Comparison of ENCODE assay signal across 12 cellular contexts in genomic region chr3:197295871-197296270, GRCh38. TPM values are rescaled to one million over a fixed set of nuclear protein-coding genes. Genes with fewer than 3 reads are reported as not detected.
A peak's percentile ranks its signal among the peaks of the same experiment; 100 is the strongest.
DNase-seq lines count a peak whose midpoint lies in the region; ATAC-seq, FAIRE-seq and TF ChIP-seq lines count a peak whose summit lies in the region.
"Had no signal": no experiment of that assay in that cellular context is flagged by ENCODE, and none has a peak within 500 bp of the region (broad histone marks: within the 10 kb centered on the region; RNA-seq: fewer than 3 reads in every experiment).

No MANE protein-coding gene starts in this region.

- H4K20me1 ChIP-seq in K562 (replicated peaks; ENCODE audit: control insufficient read depth, insufficient read depth, low read length), result no peaks in the 10 kb centered on the region

- no peak overlapping the region for H3K27ac Mint-ChIP-seq in Caco-2 (ENCODE audit: unreplicated experiment)
- peak overlapping the region in 1 of 2 donors; percentile 91 for H3K27ac Mint-ChIP-seq in natural killer cell

- H3K4me3 Mint-ChIP-seq in Caco-2 (ENCODE audit: unreplicated experiment) (peak overlapping the region; percentile 73), natural killer cell (peak overlapping the region; percentile 95)

- H3K36me3 Mint-ChIP-seq in Caco-2 (ENCODE audit: insufficient read depth, unreplicated experiment) (peaks cover 75% of the 10 kb centered on the region), natural killer cell (no peaks in the 10 kb centered on the region)

- POLR2A ChIA-PET in Caco-2 (lab: Charles Lee), result interaction anchor here (0.7 kb wide), 1 partner anchor 307 kb away, joined by 4 read pairs; no protein-coding TSS in a partner anchor
- POLR2A ChIA-PET in K562 (lab: Yijun Ruan, JAX), result interaction anchor here (0.6 to 1.1 kb wide), 2 partner anchors 13 to 194 kb away, joined by 3 to 4 read pairs; no protein-coding TSS in a partner anchor

- no peak overlapping the region for H2AFZ ChIP-seq in K562 (ENCODE audit: low read depth, low read length)

- no peak overlapping the region for H3K4me3 ChIP-seq in Caco-2 (ENCODE audit: low read depth, low read length)
- H3K4me3 ChIP-seq in HUES64 (ENCODE audit: low read length), result peak overlapping the region; percentile 94
- H3K4me3 ChIP-seq in K562, result no peak overlapping the region

- no peak for TF ChIP-seq EP300 in K562 (IDR thresholded peaks at IDR 0.05; ENCODE audit: low read length)

- H3K79me2 ChIP-seq in K562 (ENCODE audit: control insufficient read depth, insufficient read depth, low read length), result peaks cover 67% of the 10 kb centered on the region

- no peaks in the 10 kb centered on the region for H3K9me1 ChIP-seq in K562 (ENCODE audit: control insufficient read depth, insufficient read depth, low read length)

- in situ Hi-C loops in K562 (cut with MboI), result no loop called here

- CTCF ChIA-PET in Caco-2 (lab: Charles Lee), result no interaction called here
- CTCF ChIA-PET in K562 (lab: Yijun Ruan, JAX; ENCODE audit: low intra/inter-chr PET ratio), result no interaction called here

- TF ChIP-seq POLR2A in K562 (conservative IDR thresholded peaks at IDR 0.05), result no peak

- BruUV-seq in Caco-2 (replicated peaks; lab: Mats Ljungman, UMichigan) (no TSS peak), K562 (replicated peaks; lab: Mats Ljungman, UMichigan) (no TSS peak)

- H3K36me3 ChIP-seq in Caco-2 (ENCODE audit: control insufficient read depth, insufficient read depth, low read length), result no peaks in the 10 kb centered on the region
- H3K36me3 ChIP-seq in HUES64 (ENCODE audit: insufficient read depth, low read length), result peaks cover 52% of the 10 kb centered on the region
- peaks cover 49% of the 10 kb centered on the region for H3K36me3 ChIP-seq in K562 (ENCODE audit: control insufficient read depth, insufficient read depth, low read length)

- intact Hi-C loops in Caco-2 (cut with micrococcal nuclease; ENCODE audit: unreplicated experiment), result loop anchor here (5.0 kb wide), 1 partner anchor 211 kb away; no protein-coding TSS in a partner anchor
- intact Hi-C loops in K562 (cut with micrococcal nuclease), result no loop called here
- intact Hi-C loops in natural killer cell (cut with micrococcal nuclease), result no loop called here
- intact Hi-C loops in Right ventricle myocardium inferior (cut with DNase I), result no loop called here

- DNase-seq in Caco-2 (no peak), K562 (ENCODE audit: extremely low read depth in 1 of 4, low spot score in 3 of 4) (no peak), natural killer cell (no peak), Right ventricle myocardium inferior (ENCODE audit: missing footprints) (no peak), left lobe of liver (ENCODE audit: low spot score) (no peak)
- DNase-seq: activated CD4-positive, CD25-positive, alpha-beta regulatory T cell; head of caudate nucleus; KBM-7 had no signal

- no peak for TF ChIP-seq CTCF in Caco-2 (IDR thresholded peaks at IDR 0.05; ENCODE audit: insufficient read depth in 1 of 2, low read depth in 1 of 2, low read length in 1 of 2, severe bottlenecking in 1 of 2, unreplicated experiment in 1 of 2)
- no peak for TF ChIP-seq CTCF in K562 (IDR thresholded peaks at IDR 0.05 in 2 of 3, conservative IDR thresholded peaks at IDR 0.05 in 1 of 3; ENCODE audit: insufficient read depth in 2 of 3, low read depth in 1 of 3, low read length in 3 of 3)
- TF ChIP-seq CTCF in natural killer cell (IDR thresholded peaks at IDR 0.05), result no peak

- H3K4me1 Mint-ChIP-seq in Caco-2 (ENCODE audit: low read depth, unreplicated experiment) (peaks cover 17% of the 10 kb centered on the region), natural killer cell (peaks cover 43 to 53% of the 10 kb centered on the region in 2 donors)

- TF ChIP-seq RAD21 in K562 (CRISPR knock-in tag; conservative IDR thresholded peaks at IDR 0.05 in 1 of 2, IDR thresholded peaks at IDR 0.05 in 1 of 2), result no peak

- WGBS in HUES64, result 89% methylated on average over 1 of the region's 2 CpGs
- 55% methylated on average over 2 of the region's 2 CpGs for WGBS in K562 (ENCODE audit: insufficient coverage, low coverage, missing lambda C conversion rate)

- H3K9me3 Mint-ChIP-seq in Caco-2 (ENCODE audit: unreplicated experiment) (no peaks in the 10 kb centered on the region), natural killer cell (no peaks in the 10 kb centered on the region)

- ATAC-seq in K562 (no peak), natural killer cell (no peak), GM19463 (IDR thresholded peaks at IDR 0.05; ENCODE audit: unreplicated experiment) (no peak), Right ventricle myocardium inferior (no peak), left lobe of liver (no peak), HG03135 (IDR thresholded peaks at IDR 0.05; ENCODE audit: unreplicated experiment) (no peak)

- peak overlapping the region; percentile 19; the same call in 1 of the 2 replicates for H3K4me2 ChIP-seq in K562 (ENCODE audit: insufficient read depth, low read length)

- H3K27me3 ChIP-seq in Caco-2 (replicated peaks; ENCODE audit: control insufficient read depth, insufficient read depth, low read length) (no peaks in the 10 kb centered on the region), HUES64 (ENCODE audit: insufficient read depth, low read length) (peaks cover 4% of the 10 kb centered on the region; the same call in 1 of the 2 replicates), K562 (ENCODE audit: control insufficient read depth in 2 of 2, insufficient read depth in 2 of 2, low read length in 2 of 2) (no peaks in the 10 kb centered on the region)
- H3K27me3 ChIP-seq: tibial nerve had no signal

- peaks cover 30% of the 10 kb centered on the region; the same call in 1 of the 2 replicates for H3K4me1 ChIP-seq in Caco-2
- H3K4me1 ChIP-seq in HUES64 (ENCODE audit: insufficient read depth, low read length), result peaks cover 20% of the 10 kb centered on the region
- H3K4me1 ChIP-seq in K562 (replicated peaks in 1 of 2; ENCODE audit: control insufficient read depth in 2 of 2, insufficient read depth in 2 of 2, low read length in 2 of 2), result peaks cover 10 to 11% of the 10 kb centered on the region in 2 experiments; a peak in 4 of 5 replicates

- no peak for FAIRE-seq in K562 (lab: Jason Lieb, UNC)

- H3K9ac ChIP-seq in HUES64 (ENCODE audit: low read depth, low read length) (no peak overlapping the region), K562 (ENCODE audit: insufficient read depth in 1 of 2, low read depth in 2 of 2, low read length in 2 of 2) (peak overlapping the region in 1 of 2 experiments; percentile 84; a peak in 1 of 4 replicates)

- H3K9me3 ChIP-seq in Caco-2 (no peaks in the 10 kb centered on the region), HUES64 (ENCODE audit: insufficient read depth, low read depth, low read length) (no peaks in the 10 kb centered on the region), K562 (replicated peaks; ENCODE audit: control insufficient read depth, insufficient read depth, low read depth, low read length) (no peaks in the 10 kb centered on the region)
- H3K9me3 ChIP-seq: tibial nerve had no signal

- H3K27me3 Mint-ChIP-seq in Caco-2 (ENCODE audit: insufficient read depth, unreplicated experiment), result no peaks in the 10 kb centered on the region
- H3K27me3 Mint-ChIP-seq in natural killer cell (ENCODE audit: low read depth in 2 of 2), result peaks cover 0 to 4% of the 10 kb centered on the region in 2 donors

- H3K27ac ChIP-seq in HUES64 (ENCODE audit: low read depth, low read length) (no peak overlapping the region), K562 (ENCODE audit: extremely low read depth, low read depth, low read length) (no peak overlapping the region)

TF ChIP-seq in K562, 482 proteins besides CTCF, POLR2A, EP300 and RAD21:
- peak; percentile 29 for TF ChIP-seq PKNOX1 (IDR thresholded peaks at IDR 0.05)
- TF ChIP-seq U2AF1 (optimal IDR thresholded peaks at IDR 0.05; ENCODE audit: low read depth, low read length), result no peak
- TF ChIP-seq ZNF324 (CRISPR knock-in tag; IDR thresholded peaks at IDR 0.05), result no peak
- no peak for TF ChIP-seq SMAD3 (CRISPR knock-in tag; conservative IDR thresholded peaks at IDR 0.05)

RNA-seq across cellular contexts. Expression of gene DLG1, which starts 2.5 kb away (rescaled TPM):
- total RNA-seq in Caco-2 (2022), result 167 and 170 TPM in 2 replicates
- 53.9 TPM for polyA plus RNA-seq in HUES64 (2013, experiment 1 of 2)
- polyA plus RNA-seq in HUES64 (2013, experiment 2 of 2), result 59.1 TPM
- total RNA-seq in K562 (2011; cell fraction: chromatin; rRNA removed; ENCODE audit: low replicate concordance), result 141 and 293 TPM in 2 replicates
- 38.2 and 46.8 TPM in 2 replicates for total RNA-seq in K562 (2011; cell fraction: nucleolus; rRNA removed)
- 84.2 and 109 TPM in 2 replicates for total RNA-seq in K562 (2011; cell fraction: nucleoplasm; rRNA removed)
- total RNA-seq in K562 (2014; rRNA removed), result 36.3 and 39.4 TPM in 2 replicates
- 49.1 and 55.6 TPM in 2 replicates for total RNA-seq in K562 (2014; rRNA removed; fragmentation: Illumina TruSeq; extraction: Trizol)
- 43.5 and 48.4 TPM in 2 replicates for total RNA-seq in K562 (2015; rRNA removed; fragmentation: Illumina TruSeq; extraction: Trizol)
- total RNA-seq in K562 (2021), result 55.7 and 57.5 TPM in 2 replicates
- 38.9 and 43.6 TPM in 2 replicates for polyA plus RNA-seq in K562 (2011; rRNA removed)
- polyA plus RNA-seq in K562 (2011; cell fraction: cytosol; rRNA removed), result 8.7 and 13.6 TPM in 2 replicates
- polyA plus RNA-seq in K562 (2011; cell fraction: nucleus; rRNA removed), result 49.2 and 58.1 TPM in 2 replicates
- polyA plus RNA-seq in K562 (2012), result 35.9 and 42.5 TPM in 2 replicates
- polyA plus RNA-seq in K562 (2014; fragmentation: Illumina TruSeq; extraction: Trizol), result 51.4 and 63.5 TPM in 2 replicates
- polyA plus RNA-seq in K562 (2014; fragmentation: Nextera tagmentation; extraction: Ambion mirVana), result 10 to 100 TPM in 1 of 2 experiments, 1 to 10 TPM in 1; 9.4 to 13.4 TPM
- 30.8 and 31.0 TPM in 2 replicates for polyA plus RNA-seq in K562 (2014; rRNA removed)
- 66.5 and 99.3 TPM in 2 replicates for polyA minus RNA-seq in K562 (2011; rRNA and poly(A)+ RNA removed)
- 19.7 and 21.1 TPM in 2 replicates for polyA minus RNA-seq in K562 (2011; cell fraction: cytosol; rRNA and poly(A)+ RNA removed)
- polyA minus RNA-seq in K562 (2011; cell fraction: nucleus; rRNA and poly(A)+ RNA removed), result 61.9 and 105 TPM in 2 replicates
- 10 to 100 TPM; 82.0 to 91.8 (median 89.0) TPM for total RNA-seq in natural killer cell
- total RNA-seq in Right ventricle myocardium inferior, result 48.6 TPM
- 49.0 TPM for total RNA-seq in left lobe of liver
